ENCODE assay signal across 9 cellular contexts in genomic region chr2:113965644-113966043, GRCh38.
DNase-seq lines count a peak whose midpoint lies in the region; ATAC-seq lines count a peak whose summit lies in the region.
"Had no signal": no experiment of that assay in that cellular context is flagged by ENCODE, and none has a peak within 500 bp of the region (broad histone marks: within the 10 kb centered on the region; RNA-seq: fewer than 3 reads in every experiment).

No MANE protein-coding gene starts in this region.

- H3K4me1 Mint-ChIP-seq in naive B cell: peaks cover 25 to 33% (median 33%) of the 10 kb centered on the region in 3 donors

- H3K4me3 ChIP-seq in NT2/D1 (ENCODE audit: insufficient read length, low read depth): no peak overlapping the region

- H3K27me3 Mint-ChIP-seq in naive B cell: no peaks in the 10 kb centered on the region
- H3K27me3 Mint-ChIP-seq: stimulated activated naive CD8-positive, alpha-beta T cell treated with anti-CD3 and anti-CD28 coated beads, Interleukin-15, Interleukin-2, amounts not matched to agents 100 ng/mL and 50 ng/mL, for 24 hours had no signal

- H3K27ac Mint-ChIP-seq in naive B cell: peak overlapping the region in 3 of 6 donors; percentile 1 to 26 (median 10)
- H3K27ac Mint-ChIP-seq: stimulated activated naive CD8-positive, alpha-beta T cell treated with anti-CD3 and anti-CD28 coated beads, Interleukin-15, Interleukin-2, amounts not matched to agents 100 ng/mL and 50 ng/mL, for 24 hours had no signal

- H3K36me3 ChIP-seq in NT2/D1 (ENCODE audit: insufficient read depth, insufficient read length, low read length): peaks cover under 1% of the 10 kb centered on the region

- H3K27me3 ChIP-seq in NT2/D1 (ENCODE audit: insufficient read depth, insufficient read length): no peaks in the 10 kb centered on the region

- no peaks in the 10 kb centered on the region for H3K9me3 Mint-ChIP-seq in naive B cell
- H3K9me3 Mint-ChIP-seq: stimulated activated naive CD8-positive, alpha-beta T cell treated with anti-CD3 and anti-CD28 coated beads, Interleukin-15, Interleukin-2, amounts not matched to agents 100 ng/mL and 50 ng/mL, for 24 hours had no signal

- H3K4me1 ChIP-seq in NT2/D1 (ENCODE audit: insufficient read depth, insufficient read length): no peaks in the 10 kb centered on the region

- no peak overlapping the region for H3K4me3 Mint-ChIP-seq in naive B cell
- H3K4me3 Mint-ChIP-seq: stimulated activated naive CD8-positive, alpha-beta T cell treated with anti-CD3 and anti-CD28 coated beads, Interleukin-15, Interleukin-2, amounts not matched to agents 100 ng/mL and 50 ng/mL, for 24 hours had no signal

- no peaks in the 10 kb centered on the region for H3K36me3 Mint-ChIP-seq in naive B cell

- H3K9me3 ChIP-seq in NT2/D1 (ENCODE audit: insufficient read depth, low read length): no peaks in the 10 kb centered on the region

- no peak overlapping the region for H3K9ac ChIP-seq in NT2/D1 (ENCODE audit: insufficient read length, low read depth)

- ATAC-seq in GM19351 (IDR thresholded peaks at IDR 0.05; ENCODE audit: unreplicated experiment): peak; percentile 88
- peak; percentile 88 for ATAC-seq in HG03159 (IDR thresholded peaks at IDR 0.05; ENCODE audit: unreplicated experiment)
- ATAC-seq in naive B cell (ENCODE audit: low read depth in 2 of 2): peak; percentile 83 to 84

- peak; percentile 8 to 69 (median 24) for DNase-seq in NCI-H1417 (lab: John Stamatoyannopoulos, UW)
- DNase-seq in NCI-H1417 treated with DMSO at 0.1 percent for 48 hours (lab: John Stamatoyannopoulos, UW): no peak
- peak; percentile 54 for DNase-seq in NT2/D1 (ENCODE audit: low read depth, low spot score)
- DNase-seq in cerebellar cortex (ENCODE audit: low spot score): peak; percentile 50
- peak; percentile 19 for DNase-seq in naive B cell
- no peak for DNase-seq in T1000 (lab: John Stamatoyannopoulos, UW)

Comparison
In these comparisons a context has a peak if more than half of its experiments do, and no peak if none do; other contexts are left out.
1. DNase-seq: peak in NCI-H1417 (3 of 3), NT2/D1 (single experiment), cerebellar cortex (single experiment) and naive B cell (single experiment); none in NCI-H1417 treated with DMSO at 0.1 percent for 48 hours (single experiment) and T1000 (single experiment).
2. Peak in every context shown above with its lines, with median percentiles within 50 percentile points of each other: ATAC-seq.